In genomic region chr10:26440091-26440445, GRCh38 we compare ENCODE assay signal across 12 cellular contexts. TPM values are rescaled to one million over a fixed set of nuclear protein-coding genes. Genes with fewer than 3 reads are reported as not detected.
DNase-seq lines count a peak whose midpoint lies in the region; ATAC-seq and TF ChIP-seq lines count a peak whose summit lies in the region.
"Had no signal": no experiment of that assay in that cellular context is flagged by ENCODE, and none has a peak within 500 bp of the region (broad histone marks: within the 10 kb centered on the region; RNA-seq: fewer than 3 reads in every experiment).

No MANE protein-coding gene starts in this region.

- peaks cover 24% of the 10 kb centered on the region for H3K36me3 Mint-ChIP-seq in T-cell
- H3K36me3 Mint-ChIP-seq in immature natural killer cell: peaks cover 4 to 22% (median 10%) of the 10 kb centered on the region in 3 donors

- POLR2A ChIA-PET in T-cell (lab: Charles Lee): no interaction called here

- no peaks in the 10 kb centered on the region for H3K27me3 ChIP-seq in right cardiac atrium (ENCODE audit: control insufficient read depth, insufficient read depth)
- no peaks in the 10 kb centered on the region for H3K27me3 ChIP-seq in upper lobe of right lung

- WGBS in right cardiac atrium: 17% methylated on average over 1 of the region's 1 CpG

- no peak for TF ChIP-seq POLR2A in GM18505 (IDR thresholded peaks at IDR 0.05; ENCODE audit: borderline replicate concordance, extremely low read depth, insufficient read depth, insufficient read length)

- H3K4me1 ChIP-seq in right cardiac atrium (ENCODE audit: control insufficient read depth, insufficient read depth, low read length): no peaks in the 10 kb centered on the region
- peaks cover 6% of the 10 kb centered on the region for H3K4me1 ChIP-seq in upper lobe of right lung

- H3K9me3 Mint-ChIP-seq in T-cell (no peaks in the 10 kb centered on the region), immature natural killer cell (no peaks in the 10 kb centered on the region)

- H3K27me3 Mint-ChIP-seq in T-cell: no peaks in the 10 kb centered on the region
- H3K27me3 Mint-ChIP-seq in immature natural killer cell (ENCODE audit: low read depth in 3 of 3): peaks cover 0 to 1% (median 0%) of the 10 kb centered on the region in 3 donors

- H3K4me3 ChIP-seq in right cardiac atrium (ENCODE audit: low read length) (peak overlapping the region; percentile 69), upper lobe of right lung (peak overlapping the region; percentile 63)

- H3K9me3 ChIP-seq in right cardiac atrium (ENCODE audit: control insufficient read depth, low read length) (no peaks in the 10 kb centered on the region), upper lobe of right lung (no peaks in the 10 kb centered on the region)

- H3K4me1 Mint-ChIP-seq in T-cell (peaks cover 62 to 74% (median 66%) of the 10 kb centered on the region in 3 donors), immature natural killer cell (peaks cover 69 to 85% of the 10 kb centered on the region in 2 donors)

- ATAC-seq in right cardiac atrium (no peak), left cardiac atrium (no peak), T-cell (replicated peaks in 1 of 4) (no peak), upper lobe of right lung (no peak), GM18505 (IDR thresholded peaks at IDR 0.05; ENCODE audit: unreplicated experiment) (no peak), GM18511 (IDR thresholded peaks at IDR 0.05; ENCODE audit: unreplicated experiment) (no peak), GM21515 (IDR thresholded peaks at IDR 0.05; ENCODE audit: unreplicated experiment) (no peak)

- H3K27ac Mint-ChIP-seq in T-cell: peak overlapping the region; percentile 91 to 95
- H3K27ac Mint-ChIP-seq in immature natural killer cell: peak overlapping the region; percentile 81 to 97 (median 96)

- CTCF ChIA-PET in T-cell (lab: Charles Lee): no interaction called here

- no peak for DNase-seq in right cardiac atrium
- no peak for DNase-seq in left cardiac atrium
- no peak for DNase-seq in T-cell
- no peak for DNase-seq in immature natural killer cell
- no peak for DNase-seq in upper lobe of right lung
- DNase-seq: GOT3, NCI-H187 treated with DMSO at 0.1 percent for 48 hours, OCI-M1 had no signal

- no peaks in the 10 kb centered on the region for H3K36me3 ChIP-seq in upper lobe of right lung

- H3K4me3 Mint-ChIP-seq in T-cell (peak overlapping the region; percentile 92 to 98 (median 93)), immature natural killer cell (peak overlapping the region; percentile 95 to 97 (median 97))

- no peak for TF ChIP-seq CTCF in upper lobe of right lung (IDR thresholded peaks at IDR 0.05)

- intact Hi-C loops in right cardiac atrium (cut with DNase I): no loop called here
- intact Hi-C loops in left cardiac atrium (cut with DNase I): no loop called here
- intact Hi-C loops in upper lobe of right lung (cut with DNase I): no loop called here

- H3K27ac ChIP-seq in right cardiac atrium (ENCODE audit: low read length) (no peak overlapping the region), upper lobe of right lung (peak overlapping the region; percentile 85)

RNA-seq across cellular contexts. Expression of gene APBB1IP, which starts 1.9 kb away (rescaled TPM):
- 1 to 10 TPM; 5.2 to 8.4 (median 6.9) TPM for total RNA-seq in right cardiac atrium
- 2.8 TPM for polyA plus RNA-seq in right cardiac atrium
- 10 to 100 TPM in 1 of 2 donors, 1 to 10 TPM in 1; 8.1 to 18.4 TPM for total RNA-seq in left cardiac atrium
- total RNA-seq in T-cell: 100 to 1,000 TPM in 1 of 5 donors, 10 to 100 TPM in 4; 86.5 to 102 (median 88.4) TPM
- polyA plus RNA-seq in immature natural killer cell: 10 to 100 TPM; 22.0 to 83.5 (median 29.8) TPM
- 19.2 TPM for total RNA-seq in upper lobe of right lung
- total RNA-seq: myocyte had no signal
